In the genomic region with DNA sequence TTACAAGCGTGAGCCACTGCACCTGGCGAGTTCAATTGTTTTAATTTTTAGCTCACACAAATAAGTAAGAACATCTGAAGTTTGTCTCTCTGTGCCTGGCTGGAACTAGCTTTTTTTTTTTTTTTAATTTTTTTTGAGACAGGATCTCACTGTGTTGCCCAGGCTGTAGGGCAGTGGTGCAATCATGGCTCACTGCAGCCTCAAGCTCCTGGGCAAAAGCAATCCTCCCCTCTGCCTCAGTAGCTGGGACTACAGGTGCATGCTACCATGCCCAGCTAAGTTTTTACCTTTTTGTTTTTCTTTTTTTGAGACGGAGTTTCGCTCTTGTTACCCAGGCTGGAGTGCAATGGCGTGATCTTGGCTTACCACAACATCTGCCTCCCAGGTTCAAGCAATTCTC, we compare ENCODE assay signal across 29 cellular contexts. TPM values are rescaled to one million over a fixed set of nuclear protein-coding genes. Genes with fewer than 3 reads are reported as not detected.
"Had no signal": no experiment of that assay in that cellular context is flagged by ENCODE, and none has a peak within 500 bp of the region (broad histone marks: within the 10 kb centered on the region; RNA-seq: fewer than 3 reads in every experiment).

No MANE protein-coding gene starts in this region.

- DNase-seq: stimulated activated CD4-positive, alpha-beta T cell treated with anti-CD3 and anti-CD28 coated beads, Interleukin-2, amount 100 ng/mL, for 48 hours; stimulated activated CD4-positive, alpha-beta T cell treated with anti-CD3 and anti-CD28 coated beads, Interleukin-4, amount 100 ng/mL, for 1 hour; stimulated activated CD4-positive, alpha-beta T cell treated with anti-CD3 and anti-CD28 coated beads, Interleukin-4, amount 100 ng/mL, for 24 hours; stimulated activated CD4-positive, alpha-beta T cell treated with anti-CD3 and anti-CD28 coated beads, Interleukin-4, amount 100 ng/mL, for 4 hours; stimulated activated CD8-positive, alpha-beta memory T cell treated with anti-CD3 and anti-CD28 coated beads, Interleukin-4, amount 100 ng/mL, for 48 hours; stimulated activated naive B cell treated with anti-CD40 and anti-IgM and Interleukin-4, amounts not matched to agents 10 μg/mL and 1 μg/mL and 100 μg/mL, for 72 hours; stimulated activated naive CD4-positive, alpha-beta T cell; stimulated activated naive CD4-positive, alpha-beta T cell treated with Interleukin-2 at 50 U/mL for 16 hours; stimulated activated naive CD8-positive, alpha-beta T cell treated with anti-CD3 and anti-CD28 coated beads, Interleukin-15, amount 100 ng/mL, for 72 hours; stimulated activated naive CD8-positive, alpha-beta T cell treated with anti-CD3 and anti-CD28 coated beads, Interleukin-15, Interleukin-2, amounts not matched to agents 100 U/mL and 50 U/mL, for 24 hours; stomach; substantia nigra; testis; thyroid gland; tibial artery; transverse colon; trophoblast cell; upper lobe of left lung; upper lobe of right lung; uterus had no signal

- FAIRE-seq: urothelium cell line had no signal

- H3K27me3 ChIP-seq: testis, thyroid gland, upper lobe of left lung, uterus, vagina had no signal

- ATAC-seq: stimulated activated effector memory CD8-positive, alpha-beta T cell treated with anti-CD3 and anti-CD28 coated beads, Interleukin-12 subunit alpha, Interleukin-12 subunit beta, amount 100 ng/mL, for 72 hours; stimulated activated memory B cell treated with anti-CD40 and anti-IgM and Interleukin-4, amounts not matched to agents 10 μg/mL and 1 μg/mL and 100 μg/mL, for 72 hours; stimulated activated naive B cell treated with anti-CD40 and anti-IgM and Interleukin-4, amounts not matched to agents 10 μg/mL and 1 μg/mL and 100 μg/mL, for 72 hours; stimulated activated naive CD8-positive, alpha-beta T cell treated with anti-CD3 and anti-CD28 coated beads, Interleukin-15, amount 100 ng/mL, for 72 hours; stimulated activated naive CD8-positive, alpha-beta T cell treated with anti-CD3 and anti-CD28 coated beads, Interleukin-15, Interleukin-2, amounts not matched to agents 100 U/mL and 50 U/mL, for 24 hours; upper lobe of right lung had no signal

- H3K9me3 ChIP-seq: stomach, suprapubic skin, testis, thoracic aorta, thyroid gland, tibial artery, tibial nerve, transverse colon, upper lobe of left lung, upper lobe of right lung, uterus, vagina had no signal

- H3K4me1 ChIP-seq: stomach, suprapubic skin, testis, thyroid gland, tibial artery, tibial nerve, transverse colon, upper lobe of left lung, upper lobe of right lung, uterus, vagina had no signal

- H3K36me3 ChIP-seq: stomach, suprapubic skin, thoracic aorta, thyroid gland, tibial artery, tibial nerve, transverse colon, upper lobe of left lung, upper lobe of right lung, uterus, vagina had no signal

- H3K27ac ChIP-seq: stomach, suprapubic skin, testis, thoracic aorta, thyroid gland, tibial artery, tibial nerve, transverse colon, upper lobe of left lung, upper lobe of right lung, uterus, vagina had no signal

- H3K4me3 ChIP-seq: stomach, suprapubic skin, testis, thoracic aorta, thyroid gland, tibial artery, tibial nerve, transverse colon, upper lobe of left lung, upper lobe of right lung, uterus, vagina had no signal

RNA-seq across cellular contexts. Expression of a gene that starts 7.9 kb away (rescaled TPM):
- total RNA-seq: stomach, subcutaneous adipose tissue, thoracic aorta, thyroid gland, tibial nerve, transverse colon, upper lobe of right lung, ureter, vagina had no signal
